Comparison of ENCODE assay signal across 1 cellular context in genomic region chrX:18640686-18641085, GRCh38.
TF ChIP-seq lines count a peak whose summit lies in the region.

No MANE protein-coding gene starts in this region.

TF ChIP-seq in K562, 482 proteins besides CTCF, POLR2A, EP300 and RAD21 (continued from another document):
- TF ChIP-seq, protein P1, sequence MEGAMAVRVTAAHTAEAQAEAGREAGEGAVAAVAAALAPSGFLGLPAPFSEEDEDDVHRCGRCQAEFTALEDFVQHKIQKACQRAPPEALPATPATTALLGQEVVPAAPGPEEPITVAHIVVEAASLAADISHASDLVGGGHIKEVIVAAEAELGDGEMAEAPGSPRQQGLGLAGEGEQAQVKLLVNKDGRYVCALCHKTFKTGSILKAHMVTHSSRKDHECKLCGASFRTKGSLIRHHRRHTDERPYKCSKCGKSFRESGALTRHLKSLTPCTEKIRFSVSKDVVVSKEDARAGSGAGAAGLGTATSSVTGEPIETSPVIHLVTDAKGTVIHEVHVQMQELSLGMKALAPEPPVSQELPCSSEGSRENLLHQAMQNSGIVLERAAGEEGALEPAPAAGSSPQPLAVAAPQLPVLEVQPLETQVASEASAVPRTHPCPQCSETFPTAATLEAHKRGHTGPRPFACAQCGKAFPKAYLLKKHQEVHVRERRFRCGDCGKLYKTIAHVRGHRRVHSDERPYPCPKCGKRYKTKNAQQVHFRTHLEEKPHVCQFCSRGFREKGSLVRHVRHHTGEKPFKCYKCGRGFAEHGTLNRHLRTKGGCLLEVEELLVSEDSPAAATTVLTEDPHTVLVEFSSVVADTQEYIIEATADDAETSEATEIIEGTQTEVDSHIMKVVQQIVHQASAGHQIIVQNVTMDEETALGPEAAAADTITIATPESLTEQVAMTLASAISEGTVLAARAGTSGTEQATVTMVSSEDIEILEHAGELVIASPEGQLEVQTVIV (CRISPR knock-in tag; IDR thresholded peaks at IDR 0.05; ENCODE audit: borderline replicate concordance) = no peak
